In genomic region chr6:17890309-17890708, GRCh38 we compare ENCODE assay signal across 35 cellular contexts.
"Had no signal": no experiment of that assay in that cellular context is flagged by ENCODE, and none has a peak within 500 bp of the region (broad histone marks: within the 10 kb centered on the region; RNA-seq: fewer than 3 reads in every experiment).

No MANE protein-coding gene starts in this region.

- H3K9me3 Mint-ChIP-seq: activated naive CD4-positive, alpha-beta T cell treated with anti-CD3 and anti-CD28 coated beads, Interleukin-2, amount 50 U/mL, for 24 hours had no signal

- H3K4me1 ChIP-seq: colonic mucosa had no signal

- H3K9me3 ChIP-seq: colonic mucosa had no signal

- H3K4me1 Mint-ChIP-seq: central memory CD8-positive, alpha-beta T cell; T-helper 17 cell had no signal

- H3K27me3 Mint-ChIP-seq: brain had no signal

- H3K36me3 Mint-ChIP-seq: activated CD8-positive, alpha-beta memory T cell treated with anti-CD3 and anti-CD28 coated beads, Interleukin-2, amount 10 ng/mL, durations not matched to agents 7 days and 5 days; activated naive CD4-positive, alpha-beta T cell treated with anti-CD3 and anti-CD28 coated beads, Interleukin-2, amount 10 ng/mL, durations not matched to agents 7 days and 5 days; activated naive CD4-positive, alpha-beta T cell treated with anti-CD3 and anti-CD28 coated beads, Interleukin-2, amount 50 U/mL, for 24 hours; activated naive CD8-positive, alpha-beta T cell had no signal

- H3K36me3 ChIP-seq: colonic mucosa had no signal

- H3K27ac ChIP-seq: ascending aorta, cardiac muscle cell, colonic mucosa, VCaP had no signal

- DNase-seq: activated CD4-positive, alpha-beta memory T cell treated with anti-CD3 and anti-CD28 coated beads, Interleukin-2, amount 10 ng/mL, durations not matched to agents 7 days and 5 days; activated CD4-positive, alpha-beta T cell treated with anti-CD3 and anti-CD28 coated beads for 1 hour; activated CD4-positive, alpha-beta T cell treated with anti-CD3 and anti-CD28 coated beads for 36 hours; activated CD4-positive, alpha-beta T cell treated with anti-CD3 and anti-CD28 coated beads for 48 hours; activated CD4-positive, alpha-beta T cell treated with anti-CD3 and anti-CD28 coated beads, Interleukin-2, amount 10 ng/mL, durations not matched to agents 7 days and 5 days; activated CD4-positive, alpha-beta T cell treated with anti-CD3 and anti-CD28 coated beads, Interleukin-2, amount 50 U/mL, for 48 hours; activated CD4-positive, CD25-positive, alpha-beta regulatory T cell; activated CD8-positive, alpha-beta memory T cell treated with anti-CD3 and anti-CD28 coated beads for 24 hours; activated CD8-positive, alpha-beta memory T cell treated with anti-CD3 and anti-CD28 coated beads, Interleukin-2, amount 10 ng/mL, durations not matched to agents 7 days and 5 days; activated CD8-positive, alpha-beta memory T cell treated with anti-CD3 and anti-CD28 coated beads, Interleukin-2, amount 50 U/mL, for 48 hours; activated CD8-positive, alpha-beta T cell treated with anti-CD3 and anti-CD28 coated beads, Interleukin-2, amount 10 ng/mL, durations not matched to agents 7 days and 5 days; activated effector memory CD4-positive, alpha-beta T cell treated with Interleukin-2 at 50 U/mL for 16 hours; activated gamma-delta T cell; activated naive CD4-positive, alpha-beta T cell treated with anti-CD3 and anti-CD28 coated beads, Interleukin-2, amount 10 ng/mL, durations not matched to agents 7 days and 5 days; activated naive CD4-positive, alpha-beta T cell treated with Interleukin-2 at 50 U/mL for 16 hours; activated naive CD8-positive, alpha-beta T cell treated with anti-CD3 and anti-CD28 coated beads, Interleukin-2, amount 10 ng/mL, durations not matched to agents 7 days and 5 days; activated naive CD8-positive, alpha-beta T cell treated with anti-CD3 and anti-CD28 coated beads, Interleukin-2, amount 50 U/mL, for 24 hours; activated T-cell treated with anti-CD3 and anti-CD28 coated beads, Interleukin-2, amount 50 U/mL, for 24 hours; activated T-cell treated with anti-CD3 and anti-CD28 coated beads, Interleukin-2, amount 50 U/mL, for 48 hours; amygdala; anterior cingulate cortex; caudate nucleus; cerebellar nuclear complex; colonic mucosa; T-helper 17 cell; T1000 had no signal

- H3K27ac Mint-ChIP-seq: activated CD4-positive, alpha-beta memory T cell treated with anti-CD3 and anti-CD28 coated beads, Interleukin-2, amount 10 ng/mL, durations not matched to agents 7 days and 5 days; activated CD4-positive, alpha-beta T cell treated with anti-CD3 and anti-CD28 coated beads for 36 hours; activated CD4-positive, alpha-beta T cell treated with anti-CD3 and anti-CD28 coated beads, Interleukin-2, amount 10 ng/mL, durations not matched to agents 7 days and 5 days; activated CD8-positive, alpha-beta memory T cell treated with anti-CD3 and anti-CD28 coated beads, Interleukin-2, amount 10 ng/mL, durations not matched to agents 7 days and 5 days; activated CD8-positive, alpha-beta T cell treated with anti-CD3 and anti-CD28 coated beads, Interleukin-2, amount 10 ng/mL, durations not matched to agents 7 days and 5 days; activated naive CD4-positive, alpha-beta T cell treated with anti-CD3 and anti-CD28 coated beads, Interleukin-2, amount 10 ng/mL, durations not matched to agents 7 days and 5 days; activated naive CD4-positive, alpha-beta T cell treated with anti-CD3 and anti-CD28 coated beads, Interleukin-2, amount 50 U/mL, for 24 hours; activated naive CD8-positive, alpha-beta T cell; activated naive CD8-positive, alpha-beta T cell treated with anti-CD3 and anti-CD28 coated beads, Interleukin-2, amount 10 ng/mL, durations not matched to agents 7 days and 5 days; activated naive CD8-positive, alpha-beta T cell treated with anti-CD3 and anti-CD28 coated beads, Interleukin-2, amount 50 U/mL, for 24 hours; activated T-cell treated with anti-CD3 and anti-CD28 coated beads, Interleukin-2, amount 50 U/mL, for 24 hours; activated T-helper 2 cell treated with anti-CD3 and anti-CD28 coated beads, Interferon-gamma antibody, Interleukin-2, Interleukin-4, amounts not matched to agents 10 μg/mL and 5 μg/mL and 100 μg/mL, durations not matched to agents 14 hours and 24 hours and 36 hours; brain; T-helper 17 cell had no signal

- H3K27me3 ChIP-seq: ascending aorta, cardiac muscle cell, colonic mucosa had no signal

- H3K4me3 ChIP-seq: ascending aorta, cardiac muscle cell, colonic mucosa had no signal

- ATAC-seq: activated CD4-positive, alpha-beta T cell treated with anti-CD3 and anti-CD28 coated beads for 36 hours; activated CD4-positive, CD25-positive, alpha-beta regulatory T cell treated with anti-CD3 and anti-CD28 coated beads, Interleukin-2, amount 50 U/mL, for 24 hours; activated CD8-positive, alpha-beta memory T cell treated with anti-CD3 and anti-CD28 coated beads, Interleukin-2, amount 10 ng/mL, durations not matched to agents 7 days and 5 days; activated CD8-positive, alpha-beta T cell treated with anti-CD3 and anti-CD28 coated beads, Interleukin-2, amount 10 ng/mL, durations not matched to agents 7 days and 5 days; activated naive CD8-positive, alpha-beta T cell treated with anti-CD3 and anti-CD28 coated beads, Interleukin-2, amount 50 U/mL, for 24 hours; T-helper 17 cell had no signal

- H3K4me3 Mint-ChIP-seq: activated CD4-positive, alpha-beta memory T cell treated with anti-CD3 and anti-CD28 coated beads, Interleukin-2, amount 10 ng/mL, durations not matched to agents 7 days and 5 days; activated CD4-positive, alpha-beta T cell treated with anti-CD3 and anti-CD28 coated beads for 36 hours; activated CD4-positive, alpha-beta T cell treated with anti-CD3 and anti-CD28 coated beads, Interleukin-2, amount 10 ng/mL, durations not matched to agents 7 days and 5 days; activated CD8-positive, alpha-beta memory T cell treated with anti-CD3 and anti-CD28 coated beads, Interleukin-2, amount 10 ng/mL, durations not matched to agents 7 days and 5 days; activated CD8-positive, alpha-beta T cell treated with anti-CD3 and anti-CD28 coated beads, Interleukin-2, amount 10 ng/mL, durations not matched to agents 7 days and 5 days; activated naive CD4-positive, alpha-beta T cell treated with anti-CD3 and anti-CD28 coated beads, Interleukin-2, amount 10 ng/mL, durations not matched to agents 7 days and 5 days; activated naive CD4-positive, alpha-beta T cell treated with anti-CD3 and anti-CD28 coated beads, Interleukin-2, amount 50 U/mL, for 24 hours; activated naive CD8-positive, alpha-beta T cell; activated naive CD8-positive, alpha-beta T cell treated with anti-CD3 and anti-CD28 coated beads, Interleukin-2, amount 10 ng/mL, durations not matched to agents 7 days and 5 days; activated naive CD8-positive, alpha-beta T cell treated with anti-CD3 and anti-CD28 coated beads, Interleukin-2, amount 50 U/mL, for 24 hours; activated T-cell treated with anti-CD3 and anti-CD28 coated beads, Interleukin-2, amount 50 U/mL, for 24 hours; brain; central memory CD8-positive, alpha-beta T cell; T-helper 17 cell had no signal
